In the genomic region with DNA sequence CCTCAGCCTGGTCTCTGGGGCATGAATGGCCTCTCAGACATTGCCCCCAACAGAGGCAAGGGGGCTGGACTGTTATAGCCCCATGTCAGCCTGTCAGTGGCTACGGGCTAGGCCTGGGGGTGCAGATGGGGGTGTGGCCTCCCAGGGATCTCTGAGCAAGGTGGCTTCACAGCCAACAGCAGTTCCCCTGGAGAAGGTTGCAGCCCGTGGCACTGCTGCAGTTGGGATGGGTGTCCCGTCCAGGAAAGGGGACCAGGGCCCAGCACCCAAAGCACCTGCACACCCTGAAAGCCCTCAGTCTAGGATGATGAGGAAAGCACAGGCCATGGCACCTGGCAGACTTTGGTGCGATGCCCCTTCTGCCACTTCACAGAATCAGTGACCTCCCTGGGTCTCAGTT, we compare ENCODE assay signal across 2 cellular contexts.
TF ChIP-seq lines count a peak whose summit lies in the region.

No MANE protein-coding gene starts in this region.

TF ChIP-seq in H1, 55 proteins besides CTCF, POLR2A, EP300 and RAD21:
- TF ChIP-seq BCL11A (IDR thresholded peaks at IDR 0.05; ENCODE audit: low read depth in 2 of 2, low read length in 2 of 2) (no peak), POLR2AphosphoS5 (IDR thresholded peaks at IDR 0.05; ENCODE audit: low read depth, low read length) (no peak), RNF2 (IDR thresholded peaks at IDR 0.05; ENCODE audit: borderline replicate concordance, low read depth, low read length, missing control alignments, poor library complexity, severe bottlenecking) (no peak), FOSL1 (IDR thresholded peaks at IDR 0.05; ENCODE audit: insufficient read depth, low read depth, low read length) (no peak), MAFK (IDR thresholded peaks at IDR 0.05; ENCODE audit: low read depth, low read length) (no peak), HDAC2 (IDR thresholded peaks at IDR 0.05; ENCODE audit: borderline replicate concordance in 1 of 2, low read depth in 2 of 2, low read length in 2 of 2) (no peak), KDM5A (IDR thresholded peaks at IDR 0.05; ENCODE audit: low read length) (no peak), GTF2F1 (IDR thresholded peaks at IDR 0.05; ENCODE audit: borderline replicate concordance, low read depth, low read length) (no peak)

TF ChIP-seq in GM23338, 12 proteins besides CTCF, POLR2A, EP300 and RAD21:
- no peak for TF ChIP-seq STAT1 (IDR thresholded peaks at IDR 0.05; ENCODE audit: unreplicated experiment)
- TF ChIP-seq, protein P1, sequence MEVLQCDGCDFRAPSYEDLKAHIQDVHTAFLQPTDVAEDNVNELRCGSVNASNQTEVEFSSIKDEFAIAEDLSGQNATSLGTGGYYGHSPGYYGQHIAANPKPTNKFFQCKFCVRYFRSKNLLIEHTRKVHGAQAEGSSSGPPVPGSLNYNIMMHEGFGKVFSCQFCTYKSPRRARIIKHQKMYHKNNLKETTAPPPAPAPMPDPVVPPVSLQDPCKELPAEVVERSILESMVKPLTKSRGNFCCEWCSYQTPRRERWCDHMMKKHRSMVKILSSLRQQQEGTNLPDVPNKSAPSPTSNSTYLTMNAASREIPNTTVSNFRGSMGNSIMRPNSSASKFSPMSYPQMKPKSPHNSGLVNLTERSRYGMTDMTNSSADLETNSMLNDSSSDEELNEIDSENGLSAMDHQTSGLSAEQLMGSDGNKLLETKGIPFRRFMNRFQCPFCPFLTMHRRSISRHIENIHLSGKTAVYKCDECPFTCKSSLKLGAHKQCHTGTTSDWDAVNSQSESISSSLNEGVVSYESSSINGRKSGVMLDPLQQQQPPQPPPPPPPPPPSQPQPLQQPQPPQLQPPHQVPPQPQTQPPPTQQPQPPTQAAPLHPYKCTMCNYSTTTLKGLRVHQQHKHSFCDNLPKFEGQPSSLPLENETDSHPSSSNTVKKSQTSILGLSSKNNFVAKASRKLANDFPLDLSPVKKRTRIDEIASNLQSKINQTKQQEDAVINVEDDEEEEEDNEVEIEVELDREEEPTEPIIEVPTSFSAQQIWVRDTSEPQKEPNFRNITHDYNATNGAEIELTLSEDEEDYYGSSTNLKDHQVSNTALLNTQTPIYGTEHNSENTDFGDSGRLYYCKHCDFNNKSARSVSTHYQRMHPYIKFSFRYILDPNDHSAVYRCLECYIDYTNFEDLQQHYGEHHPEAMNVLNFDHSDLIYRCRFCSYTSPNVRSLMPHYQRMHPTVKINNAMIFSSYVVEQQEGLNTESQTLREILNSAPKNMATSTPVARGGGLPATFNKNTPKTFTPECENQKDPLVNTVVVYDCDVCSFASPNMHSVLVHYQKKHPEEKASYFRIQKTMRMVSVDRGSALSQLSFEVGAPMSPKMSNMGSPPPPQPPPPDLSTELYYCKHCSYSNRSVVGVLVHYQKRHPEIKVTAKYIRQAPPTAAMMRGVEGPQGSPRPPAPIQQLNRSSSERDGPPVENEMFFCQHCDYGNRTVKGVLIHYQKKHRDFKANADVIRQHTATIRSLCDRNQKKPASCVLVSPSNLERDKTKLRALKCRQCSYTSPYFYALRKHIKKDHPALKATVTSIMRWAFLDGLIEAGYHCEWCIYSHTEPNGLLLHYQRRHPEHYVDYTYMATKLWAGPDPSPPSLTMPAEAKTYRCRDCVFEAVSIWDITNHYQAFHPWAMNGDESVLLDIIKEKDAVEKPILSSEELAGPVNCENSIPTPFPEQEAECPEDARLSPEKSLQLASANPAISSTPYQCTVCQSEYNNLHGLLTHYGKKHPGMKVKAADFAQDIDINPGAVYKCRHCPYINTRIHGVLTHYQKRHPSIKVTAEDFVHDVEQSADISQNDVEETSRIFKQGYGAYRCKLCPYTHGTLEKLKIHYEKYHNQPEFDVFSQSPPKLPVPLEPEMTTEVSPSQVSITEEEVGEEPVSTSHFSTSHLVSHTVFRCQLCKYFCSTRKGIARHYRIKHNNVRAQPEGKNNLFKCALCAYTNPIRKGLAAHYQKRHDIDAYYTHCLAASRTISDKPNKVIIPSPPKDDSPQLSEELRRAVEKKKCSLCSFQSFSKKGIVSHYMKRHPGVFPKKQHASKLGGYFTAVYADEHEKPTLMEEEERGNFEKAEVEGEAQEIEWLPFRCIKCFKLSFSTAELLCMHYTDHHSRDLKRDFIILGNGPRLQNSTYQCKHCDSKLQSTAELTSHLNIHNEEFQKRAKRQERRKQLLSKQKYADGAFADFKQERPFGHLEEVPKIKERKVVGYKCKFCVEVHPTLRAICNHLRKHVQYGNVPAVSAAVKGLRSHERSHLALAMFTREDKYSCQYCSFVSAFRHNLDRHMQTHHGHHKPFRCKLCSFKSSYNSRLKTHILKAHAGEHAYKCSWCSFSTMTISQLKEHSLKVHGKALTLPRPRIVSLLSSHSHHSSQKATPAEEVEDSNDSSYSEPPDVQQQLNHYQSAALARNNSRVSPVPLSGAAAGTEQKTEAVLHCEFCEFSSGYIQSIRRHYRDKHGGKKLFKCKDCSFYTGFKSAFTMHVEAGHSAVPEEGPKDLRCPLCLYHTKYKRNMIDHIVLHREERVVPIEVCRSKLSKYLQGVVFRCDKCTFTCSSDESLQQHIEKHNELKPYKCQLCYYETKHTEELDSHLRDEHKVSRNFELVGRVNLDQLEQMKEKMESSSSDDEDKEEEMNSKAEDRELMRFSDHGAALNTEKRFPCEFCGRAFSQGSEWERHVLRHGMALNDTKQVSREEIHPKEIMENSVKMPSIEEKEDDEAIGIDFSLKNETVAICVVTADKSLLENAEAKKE (CRISPR knock-in tag; IDR thresholded peaks at IDR 0.05) = no peak
- TF ChIP-seq POLR2AphosphoS5 (IDR thresholded peaks at IDR 0.05; ENCODE audit: low read depth) = no peak
- TF ChIP-seq CREB1 (CRISPR knock-in tag; IDR thresholded peaks at IDR 0.05; ENCODE audit: low read depth) = no peak
- no peak for TF ChIP-seq ZNF331 (CRISPR knock-in tag; IDR thresholded peaks at IDR 0.05; ENCODE audit: low read depth)
- TF ChIP-seq, protein P2, sequence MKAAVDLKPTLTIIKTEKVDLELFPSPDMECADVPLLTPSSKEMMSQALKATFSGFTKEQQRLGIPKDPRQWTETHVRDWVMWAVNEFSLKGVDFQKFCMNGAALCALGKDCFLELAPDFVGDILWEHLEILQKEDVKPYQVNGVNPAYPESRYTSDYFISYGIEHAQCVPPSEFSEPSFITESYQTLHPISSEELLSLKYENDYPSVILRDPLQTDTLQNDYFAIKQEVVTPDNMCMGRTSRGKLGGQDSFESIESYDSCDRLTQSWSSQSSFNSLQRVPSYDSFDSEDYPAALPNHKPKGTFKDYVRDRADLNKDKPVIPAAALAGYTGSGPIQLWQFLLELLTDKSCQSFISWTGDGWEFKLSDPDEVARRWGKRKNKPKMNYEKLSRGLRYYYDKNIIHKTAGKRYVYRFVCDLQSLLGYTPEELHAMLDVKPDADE (IDR thresholded peaks at IDR 0.05) = no peak
- TF ChIP-seq JUNB (IDR thresholded peaks at IDR 0.05; ENCODE audit: unreplicated experiment) = no peak
- TF ChIP-seq, protein P3, sequence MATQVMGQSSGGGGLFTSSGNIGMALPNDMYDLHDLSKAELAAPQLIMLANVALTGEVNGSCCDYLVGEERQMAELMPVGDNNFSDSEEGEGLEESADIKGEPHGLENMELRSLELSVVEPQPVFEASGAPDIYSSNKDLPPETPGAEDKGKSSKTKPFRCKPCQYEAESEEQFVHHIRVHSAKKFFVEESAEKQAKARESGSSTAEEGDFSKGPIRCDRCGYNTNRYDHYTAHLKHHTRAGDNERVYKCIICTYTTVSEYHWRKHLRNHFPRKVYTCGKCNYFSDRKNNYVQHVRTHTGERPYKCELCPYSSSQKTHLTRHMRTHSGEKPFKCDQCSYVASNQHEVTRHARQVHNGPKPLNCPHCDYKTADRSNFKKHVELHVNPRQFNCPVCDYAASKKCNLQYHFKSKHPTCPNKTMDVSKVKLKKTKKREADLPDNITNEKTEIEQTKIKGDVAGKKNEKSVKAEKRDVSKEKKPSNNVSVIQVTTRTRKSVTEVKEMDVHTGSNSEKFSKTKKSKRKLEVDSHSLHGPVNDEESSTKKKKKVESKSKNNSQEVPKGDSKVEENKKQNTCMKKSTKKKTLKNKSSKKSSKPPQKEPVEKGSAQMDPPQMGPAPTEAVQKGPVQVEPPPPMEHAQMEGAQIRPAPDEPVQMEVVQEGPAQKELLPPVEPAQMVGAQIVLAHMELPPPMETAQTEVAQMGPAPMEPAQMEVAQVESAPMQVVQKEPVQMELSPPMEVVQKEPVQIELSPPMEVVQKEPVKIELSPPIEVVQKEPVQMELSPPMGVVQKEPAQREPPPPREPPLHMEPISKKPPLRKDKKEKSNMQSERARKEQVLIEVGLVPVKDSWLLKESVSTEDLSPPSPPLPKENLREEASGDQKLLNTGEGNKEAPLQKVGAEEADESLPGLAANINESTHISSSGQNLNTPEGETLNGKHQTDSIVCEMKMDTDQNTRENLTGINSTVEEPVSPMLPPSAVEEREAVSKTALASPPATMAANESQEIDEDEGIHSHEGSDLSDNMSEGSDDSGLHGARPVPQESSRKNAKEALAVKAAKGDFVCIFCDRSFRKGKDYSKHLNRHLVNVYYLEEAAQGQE (IDR thresholded peaks at IDR 0.05; ENCODE audit: unreplicated experiment) = no peak
- TF ChIP-seq EZH2phosphoT487 (IDR thresholded peaks at IDR 0.05; ENCODE audit: unreplicated experiment) = no peak
- TF ChIP-seq NANOG (IDR thresholded peaks at IDR 0.05; ENCODE audit: borderline replicate concordance) = no peak
- TF ChIP-seq EZH2 (IDR thresholded peaks at IDR 0.05; ENCODE audit: low read depth, unreplicated experiment) = no peak
- TF ChIP-seq ZNF114 (CRISPR knock-in tag; IDR thresholded peaks at IDR 0.05) = no peak
